Comparison of ENCODE assay signal across 1 cellular context in genomic region chr4:80125252-80126177, GRCh38.
TF ChIP-seq lines count a peak whose summit lies in the region.

No MANE protein-coding gene starts in this region.

TF ChIP-seq in GM12878, 131 proteins besides CTCF, POLR2A, EP300 and RAD21 (continued from another document and continues in another):
- TF ChIP-seq E2F8 (IDR thresholded peaks at IDR 0.05; ENCODE audit: low read depth, partially characterized antibody) (no peak), SMAD1 (IDR thresholded peaks at IDR 0.05; ENCODE audit: low read depth, partially characterized antibody) (no peak), BCL3 (IDR thresholded peaks at IDR 0.05; ENCODE audit: borderline replicate concordance, insufficient read depth, low read depth, low read length, poor library complexity, severe bottlenecking) (no peak), MTA2 (IDR thresholded peaks at IDR 0.05; ENCODE audit: low read depth) (no peak), IRF5 (IDR thresholded peaks at IDR 0.05; ENCODE audit: borderline replicate concordance) (no peak), TCF12 (IDR thresholded peaks at IDR 0.05; ENCODE audit: low read depth, low read length) (no peak), YBX1 (IDR thresholded peaks at IDR 0.05) (no peak), NFIC (IDR thresholded peaks at IDR 0.05; ENCODE audit: low read depth, low read length) (peak; percentile 22; the same call in 1 of the 2 replicates), RAD51 (IDR thresholded peaks at IDR 0.05) (no peak), EED (IDR thresholded peaks at IDR 0.05; ENCODE audit: low read depth) (no peak; the same call in 1 of the 2 replicates), ATF7 (IDR thresholded peaks at IDR 0.05; ENCODE audit: low read depth) (peak; percentile 70), MAX (IDR thresholded peaks at IDR 0.05; ENCODE audit: low read depth, low read length) (no peak), CUX1 (IDR thresholded peaks at IDR 0.05; ENCODE audit: insufficient replicate concordance, low read depth, low read length) (no peak), BMI1 (IDR thresholded peaks at IDR 0.05; ENCODE audit: borderline replicate concordance) (no peak), NFXL1 (IDR thresholded peaks at IDR 0.05; ENCODE audit: borderline replicate concordance) (no peak), ZNF622 (IDR thresholded peaks at IDR 0.05) (no peak), MXI1 (IDR thresholded peaks at IDR 0.05; ENCODE audit: low read depth, low read length) (no peak), ZNF24 (IDR thresholded peaks at IDR 0.05) (no peak), ELK1 (IDR thresholded peaks at IDR 0.05; ENCODE audit: low read depth, low read length) (no peak), CBX3 (IDR thresholded peaks at IDR 0.05; ENCODE audit: borderline replicate concordance, low read depth) (no peak), ZSCAN29 (IDR thresholded peaks at IDR 0.05) (no peak), RCOR1 (conservative IDR thresholded peaks at IDR 0.05; ENCODE audit: low read depth, low read length) (no peak), CEBPB (IDR thresholded peaks at IDR 0.05; ENCODE audit: borderline replicate concordance in 1 of 2, low read depth in 2 of 2, low read length in 2 of 2) (no peak), ZZZ3 (IDR thresholded peaks at IDR 0.05; ENCODE audit: control insufficient read depth, insufficient read length, low read depth) (no peak), RELA (IDR thresholded peaks at IDR 0.05; ENCODE audit: borderline replicate concordance, partially characterized antibody) (no peak), PRDM15 (CRISPR knock-in tag; IDR thresholded peaks at IDR 0.05) (no peak), MTA3 (IDR thresholded peaks at IDR 0.05; ENCODE audit: borderline replicate concordance, low read length) (no peak), BCLAF1 (IDR thresholded peaks at IDR 0.05) (no peak), JUND (IDR thresholded peaks at IDR 0.05; ENCODE audit: low read depth, low read length) (no peak), CREB1 (IDR thresholded peaks at IDR 0.05; ENCODE audit: low read depth) (no peak; the same call in 1 of the 2 replicates), HDAC6 (IDR thresholded peaks at IDR 0.05; ENCODE audit: unreplicated experiment) (no peak), ZBTB4 (CRISPR knock-in tag; IDR thresholded peaks at IDR 0.05) (no peak)
